17 cellular contexts compared by ENCODE assay signal in genomic region chr22:23118647-23119491, GRCh38. TPM values are rescaled to one million over a fixed set of nuclear protein-coding genes. Genes with fewer than 3 reads are reported as not detected.
DNase-seq lines count a peak whose midpoint lies in the region; ATAC-seq, FAIRE-seq and TF ChIP-seq lines count a peak whose summit lies in the region.
"Had no signal": no experiment of that assay in that cellular context is flagged by ENCODE, and none has a peak within 500 bp of the region (broad histone marks: within the 10 kb centered on the region; RNA-seq: fewer than 3 reads in every experiment).

No MANE protein-coding gene starts in this region.

- BruUV-seq in HepG2 (replicated peaks; lab: Mats Ljungman, UMichigan) = no TSS peak

- H3K27me3 ChIP-seq in BLaER1 = no peaks in the 10 kb centered on the region
- no peaks in the 10 kb centered on the region for H3K27me3 ChIP-seq in CD4-positive, alpha-beta memory T cell (ENCODE audit: insufficient read depth, low read length)
- no peaks in the 10 kb centered on the region for H3K27me3 ChIP-seq in HepG2 (ENCODE audit: control insufficient read depth in 1 of 2, insufficient read depth in 2 of 2, low read length in 2 of 2)

- H3K27me3 Mint-ChIP-seq in CD4-positive, alpha-beta memory T cell = no peaks in the 10 kb centered on the region

- H3K9me3 ChIP-seq in BLaER1 (no peaks in the 10 kb centered on the region), HepG2 (ENCODE audit: low read length) (no peaks in the 10 kb centered on the region)
- H3K9me3 ChIP-seq in CD4-positive, alpha-beta memory T cell (ENCODE audit: control insufficient read depth in 1 of 2, low read length in 2 of 2) = no peaks in the 10 kb centered on the region
- H3K9me3 ChIP-seq: left ventricle myocardium inferior had no signal

- FAIRE-seq in HepG2 (lab: Jason Lieb, UNC) = no peak
- FAIRE-seq: GM18507, HTR-8/SVneo, RCC 7860 had no signal

- peak overlapping the region; percentile 89 to 99 (median 98) for H3K27ac Mint-ChIP-seq in CD4-positive, alpha-beta memory T cell
- H3K27ac Mint-ChIP-seq in activated naive CD4-positive, alpha-beta T cell treated with anti-CD3 and anti-CD28 coated beads, Interleukin-2, amount 50 U/mL, for 72 hours = peak overlapping the region; percentile 91 to 96

- no peak overlapping the region for H2AFZ ChIP-seq in HepG2 (ENCODE audit: low read length)

- H3K4me1 ChIP-seq in BLaER1 (peaks cover 88% of the 10 kb centered on the region), HepG2 (ENCODE audit: insufficient read depth, low read length) (peaks cover 7% of the 10 kb centered on the region)
- peaks cover 16% of the 10 kb centered on the region for H3K4me1 ChIP-seq in CD4-positive, alpha-beta memory T cell (ENCODE audit: insufficient read depth, low read length)

- peak in 1 of 2 donors; percentile 17 for ATAC-seq in activated naive CD4-positive, alpha-beta T cell treated with anti-CD3 and anti-CD28 coated beads, Interleukin-2, amount 50 U/mL, for 72 hours
- ATAC-seq in HepG2 = no peak

- peaks cover 0 to 4% of the 10 kb centered on the region in 2 donors for H3K36me3 Mint-ChIP-seq in CD4-positive, alpha-beta memory T cell
- H3K36me3 Mint-ChIP-seq in activated naive CD4-positive, alpha-beta T cell treated with anti-CD3 and anti-CD28 coated beads, Interleukin-2, amount 50 U/mL, for 72 hours = peaks cover 6 to 8% of the 10 kb centered on the region in 2 donors

- POLR2A ChIA-PET in CD4-positive, alpha-beta memory T cell (lab: Charles Lee; ENCODE audit: partially characterized antibody) = interaction anchor here (1.2 to 3.7 kb wide), 4 partner anchors 19 to 49 kb away, joined by 4 to 16 read pairs (median 14); partner anchors contain the start of genes GNAZ, RAB36 and RSPH14
- POLR2A ChIA-PET in HepG2 (lab: Yijun Ruan, JAX) = no interaction called here

- peak in 1 of 5 donors; percentile 2 for DNase-seq in CD4-positive, alpha-beta memory T cell
- no peak for DNase-seq in activated naive CD4-positive, alpha-beta T cell treated with anti-CD3 and anti-CD28 coated beads, Interleukin-2, amount 50 U/mL, for 72 hours (ENCODE audit: low spot score in 2 of 2)
- DNase-seq in HepG2 (ENCODE audit: low spot score) (no peak), NCI-H748 (lab: John Stamatoyannopoulos, UW; ENCODE audit: unreplicated experiment) (no peak), NCI-H446 treated with DMSO at 0.1 percent for 48 hours (lab: John Stamatoyannopoulos, UW) (no peak), germinal center (ENCODE audit: low spot score) (no peak)
- DNase-seq: endodermal cell, left ventricle myocardium inferior, MV-4-11, NCI-H2029 treated with DMSO at 0.1 percent for 48 hours had no signal

- TF ChIP-seq EP300 in HepG2 (IDR thresholded peaks at IDR 0.05; ENCODE audit: low read depth in 2 of 2, low read length in 2 of 2) (no peak), HepG2 (CRISPR knock-in tag; IDR thresholded peaks at IDR 0.05; ENCODE audit: borderline replicate concordance) (no peak)

- H4K20me1 ChIP-seq in BLaER1 (peaks cover 7% of the 10 kb centered on the region; the same call in 1 of the 2 replicates), HepG2 (ENCODE audit: insufficient read depth, low read length) (no peaks in the 10 kb centered on the region)

- no peak for TF ChIP-seq RAD21 in HepG2 (CRISPR knock-in tag; IDR thresholded peaks at IDR 0.05)

- CTCF ChIA-PET in CD4-positive, alpha-beta memory T cell (lab: Charles Lee; ENCODE audit: partially characterized antibody) = interaction anchor here (0.8 to 6.1 kb wide), 11 partner anchors 9 to 366 kb away, joined by 3 to 42 read pairs (median 4); partner anchors contain the start of gene GNAZ
- CTCF ChIA-PET in HepG2 (lab: Yijun Ruan, JAX; ENCODE audit: low intra/inter-chr PET ratio, low total read pairs) = interaction anchor here (1.3 kb wide), 1 partner anchor 160 kb away, joined by 4 read pairs; no protein-coding TSS in a partner anchor

- in situ Hi-C loops in HepG2 (cut with HindIII; ENCODE audit: extremely low pct_ligation_motif_present, low pct_unique_long_range_greater_than_20kb) = no loop called here

- H3K27ac ChIP-seq in BLaER1 (peak overlapping the region; percentile 84), HepG2 (ENCODE audit: extremely low read length, insufficient read depth, low read length) (no peak overlapping the region)
- H3K27ac ChIP-seq in CD4-positive, alpha-beta memory T cell (ENCODE audit: low read depth, low read length) = peak overlapping the region; percentile 51
- H3K27ac ChIP-seq: left ventricle myocardium inferior had no signal

- H3K4me3 ChIP-seq in BLaER1 (peak overlapping the region; percentile 5; the same call in 1 of the 2 replicates), HepG2 (replicated peaks in 1 of 3; ENCODE audit: insufficient read depth in 1 of 3, low read depth in 2 of 3, low read length in 3 of 3) (no peak overlapping the region)
- H3K4me3 ChIP-seq in CD4-positive, alpha-beta memory T cell (ENCODE audit: low read length in 2 of 2) = no peak overlapping the region
- H3K4me3 ChIP-seq: left ventricle myocardium inferior had no signal

- peak overlapping the region; percentile 58 to 86 (median 67) for H3K4me3 Mint-ChIP-seq in CD4-positive, alpha-beta memory T cell
- H3K4me3 Mint-ChIP-seq: endodermal cell had no signal

- no peaks in the 10 kb centered on the region for H3K79me2 ChIP-seq in HepG2 (ENCODE audit: insufficient read depth, low read length)

- peaks cover 0 to 3% (median 0%) of the 10 kb centered on the region in 8 donors for H3K9me3 Mint-ChIP-seq in CD4-positive, alpha-beta memory T cell
- peaks cover 6% of the 10 kb centered on the region in 2 donors for H3K9me3 Mint-ChIP-seq in activated naive CD4-positive, alpha-beta T cell treated with anti-CD3 and anti-CD28 coated beads, Interleukin-2, amount 50 U/mL, for 72 hours
- H3K9me3 Mint-ChIP-seq: endodermal cell had no signal

- WGBS in HepG2 (ENCODE audit: low lambda C conversion rate) = 94% methylated on average over 3 of the region's 7 CpGs

- H3K36me3 ChIP-seq in BLaER1 (peaks cover 21% of the 10 kb centered on the region; the same call in 1 of the 2 replicates), HepG2 (replicated peaks in 1 of 2; ENCODE audit: control insufficient read depth in 1 of 2, insufficient read depth in 2 of 2, low read length in 2 of 2) (peaks cover 2 to 7% of the 10 kb centered on the region in 2 experiments; a peak in 3 of 5 replicates)
- no peaks in the 10 kb centered on the region for H3K36me3 ChIP-seq in CD4-positive, alpha-beta memory T cell (ENCODE audit: insufficient read depth, low read length)
- H3K36me3 ChIP-seq: left ventricle myocardium inferior had no signal

- TF ChIP-seq POLR2A in HepG2 (IDR thresholded peaks at IDR 0.05; ENCODE audit: insufficient read depth in 1 of 2, low read depth in 2 of 2, low read length in 2 of 2) = no peak

- H3K9ac ChIP-seq in BLaER1 (peak overlapping the region; percentile 48), HepG2 (ENCODE audit: insufficient read depth, low read depth, low read length) (no peak overlapping the region)

- no peak for TF ChIP-seq CTCF in HepG2 (CRISPR knock-in tag; IDR thresholded peaks at IDR 0.05)

- H3K4me2 ChIP-seq in BLaER1 (peak overlapping the region; percentile 94), HepG2 (ENCODE audit: low read depth, low read length) (no peak overlapping the region)

- intact Hi-C loops in CD4-positive, alpha-beta memory T cell (cut with micrococcal nuclease) = no loop called here
- intact Hi-C loops in HepG2 (cut with micrococcal nuclease; ENCODE audit: unreplicated experiment) = no loop called here

- peaks cover 8 to 24% (median 16%) of the 10 kb centered on the region in 4 donors for H3K4me1 Mint-ChIP-seq in CD4-positive, alpha-beta memory T cell
- H3K4me1 Mint-ChIP-seq: endodermal cell had no signal

RNA-seq across cellular contexts. Expression of gene RSPH14, which starts 22.9 kb away (rescaled TPM):
- not detected for total RNA-seq in CD4-positive, alpha-beta memory T cell
- not detected for polyA plus RNA-seq in CD4-positive, alpha-beta memory T cell
- total RNA-seq in activated naive CD4-positive, alpha-beta T cell treated with anti-CD3 and anti-CD28 coated beads, Interleukin-2, amount 50 U/mL, for 72 hours = under 1 TPM; 0.18 to 0.33 TPM
- total RNA-seq in HepG2 (2016; rRNA removed; fragmentation: Illumina TruSeq; extraction: Trizol) = 1.1 and 1.3 TPM in 2 replicates
- total RNA-seq in HepG2 (2016; cell fraction: cytosol; rRNA removed; fragmentation: Illumina TruSeq; extraction: Trizol; ENCODE audit: low read depth) = 0.35 and 0.71 TPM in 2 replicates
- 0.67 and 1.0 TPM in 2 replicates for total RNA-seq in HepG2 (2016; cell fraction: insoluble cytoplasmic fraction; rRNA removed; fragmentation: Illumina TruSeq; extraction: Trizol)
- 0.40 and 1.1 TPM in 2 replicates for total RNA-seq in HepG2 (2016; cell fraction: membrane; rRNA removed; fragmentation: Illumina TruSeq; extraction: Trizol)
- 0.94 TPM in 1 of 2 replicates, not detected in the other for total RNA-seq in HepG2 (2016; cell fraction: nucleus; rRNA removed; fragmentation: Illumina TruSeq; extraction: Trizol)
- polyA plus RNA-seq in HepG2 (2011; rRNA removed) = 0.86 and 1.2 TPM in 2 replicates
- 0.55 and 0.93 TPM in 2 replicates for polyA plus RNA-seq in HepG2 (2011; cell fraction: cytosol; rRNA removed)
- 0.48 and 0.50 TPM in 2 replicates for polyA plus RNA-seq in HepG2 (2011; cell fraction: nucleus; rRNA removed)
- 0.58 and 2.0 TPM in 2 replicates for polyA plus RNA-seq in HepG2 (2012)
- 0.60 and 0.71 TPM in 2 replicates for polyA plus RNA-seq in HepG2 (2016; cell fraction: cytosol; fragmentation: Illumina TruSeq; extraction: Trizol; ENCODE audit: low read depth)
- 0.40 and 1.1 TPM in 2 replicates for polyA plus RNA-seq in HepG2 (2016; cell fraction: insoluble cytoplasmic fraction; fragmentation: Illumina TruSeq; extraction: Trizol; ENCODE audit: low read depth)
- 0.47 and 2.4 TPM in 2 replicates for polyA plus RNA-seq in HepG2 (2016; cell fraction: membrane; fragmentation: Illumina TruSeq; extraction: Trizol; ENCODE audit: low read depth)
- 1.6 and 2.0 TPM in 2 replicates for polyA plus RNA-seq in HepG2 (2016; cell fraction: nucleus; fragmentation: Illumina TruSeq; extraction: Trizol; ENCODE audit: insufficient read depth, low read depth)
- 1.4 TPM in 1 of 2 replicates, not detected in the other for polyA minus RNA-seq in HepG2 (2011; rRNA and poly(A)+ RNA removed; ENCODE audit: low replicate concordance)
- polyA minus RNA-seq in HepG2 (2011; cell fraction: cytosol; rRNA and poly(A)+ RNA removed) = not detected in 2 replicates
- polyA minus RNA-seq in HepG2 (2011; cell fraction: nucleus; rRNA and poly(A)+ RNA removed) = 1.0 and 1.4 TPM in 2 replicates
- total RNA-seq: cardiac septum; left ventricle myocardium inferior; myocyte; T-helper 1 cell treated with Interleukin-12 subunit alpha and Interleukin-12 subunit beta and Interleukin-4 antibody, amounts not matched to agents 30 ng/mL and 1 ng/mL, for 36 hours had no signal

RNA-seq across cellular contexts. Expression of gene RAB36, which starts 26.4 kb away (rescaled TPM):
- total RNA-seq in CD4-positive, alpha-beta memory T cell = under 1 TPM; 0.33 to 0.64 TPM
- polyA plus RNA-seq in CD4-positive, alpha-beta memory T cell = 1 to 10 TPM in 1 of 2 donors, under 1 TPM in 1; 0.61 to 1.1 TPM
- total RNA-seq in activated naive CD4-positive, alpha-beta T cell treated with anti-CD3 and anti-CD28 coated beads, Interleukin-2, amount 50 U/mL, for 72 hours = under 1 TPM in 1 of 2 donors, not detected in 1; 0.25 TPM
- total RNA-seq in HepG2 (2016; rRNA removed; fragmentation: Illumina TruSeq; extraction: Trizol) = 0.20 and 0.24 TPM in 2 replicates
- 0.10 TPM in 1 of 2 replicates, not detected in the other for total RNA-seq in HepG2 (2016; cell fraction: cytosol; rRNA removed; fragmentation: Illumina TruSeq; extraction: Trizol; ENCODE audit: low read depth)
- 0.24 and 0.37 TPM in 2 replicates for total RNA-seq in HepG2 (2016; cell fraction: insoluble cytoplasmic fraction; rRNA removed; fragmentation: Illumina TruSeq; extraction: Trizol)
- 0.12 and 0.17 TPM in 2 replicates for total RNA-seq in HepG2 (2016; cell fraction: membrane; rRNA removed; fragmentation: Illumina TruSeq; extraction: Trizol)
- total RNA-seq in HepG2 (2016; cell fraction: nucleus; rRNA removed; fragmentation: Illumina TruSeq; extraction: Trizol) = 0.19 TPM in 2 replicates
- 0.86 and 1.0 TPM in 2 replicates for polyA plus RNA-seq in HepG2 (2011; rRNA removed)
- 0.74 and 0.89 TPM in 2 replicates for polyA plus RNA-seq in HepG2 (2011; cell fraction: cytosol; rRNA removed)
- 0.59 and 0.71 TPM in 2 replicates for polyA plus RNA-seq in HepG2 (2011; cell fraction: nucleus; rRNA removed)
- 0.49 and 0.95 TPM in 2 replicates for polyA plus RNA-seq in HepG2 (2012)
- polyA plus RNA-seq in HepG2 (2016; cell fraction: cytosol; fragmentation: Illumina TruSeq; extraction: Trizol; ENCODE audit: low read depth) = 0.03 and 0.05 TPM in 2 replicates
- polyA plus RNA-seq in HepG2 (2016; cell fraction: insoluble cytoplasmic fraction; fragmentation: Illumina TruSeq; extraction: Trizol; ENCODE audit: low read depth) = 0.22 and 0.23 TPM in 2 replicates
- 0.14 and 0.15 TPM in 2 replicates for polyA plus RNA-seq in HepG2 (2016; cell fraction: membrane; fragmentation: Illumina TruSeq; extraction: Trizol; ENCODE audit: low read depth)
- 0.19 and 0.33 TPM in 2 replicates for polyA plus RNA-seq in HepG2 (2016; cell fraction: nucleus; fragmentation: Illumina TruSeq; extraction: Trizol; ENCODE audit: insufficient read depth, low read depth)
- polyA minus RNA-seq in HepG2 (2011; rRNA and poly(A)+ RNA removed; ENCODE audit: low replicate concordance) = 0.02 and 2.6 TPM in 2 replicates
- polyA minus RNA-seq in HepG2 (2011; cell fraction: cytosol; rRNA and poly(A)+ RNA removed) = 0.44 and 0.49 TPM in 2 replicates
- polyA minus RNA-seq in HepG2 (2011; cell fraction: nucleus; rRNA and poly(A)+ RNA removed) = 0.37 and 0.64 TPM in 2 replicates
- total RNA-seq: T-helper 1 cell treated with Interleukin-12 subunit alpha and Interleukin-12 subunit beta and Interleukin-4 antibody, amounts not matched to agents 30 ng/mL and 1 ng/mL, for 36 hours had no signal

RNA-seq across cellular contexts. Expression of gene GNAZ, which starts 48.5 kb away (rescaled TPM):
- under 1 TPM; 0.36 to 0.76 TPM for total RNA-seq in CD4-positive, alpha-beta memory T cell
- under 1 TPM in 1 of 2 donors, not detected in 1; 0.05 TPM for polyA plus RNA-seq in CD4-positive, alpha-beta memory T cell
- under 1 TPM; 0.39 to 0.61 TPM for total RNA-seq in activated naive CD4-positive, alpha-beta T cell treated with anti-CD3 and anti-CD28 coated beads, Interleukin-2, amount 50 U/mL, for 72 hours
- total RNA-seq in HepG2 (2016; rRNA removed; fragmentation: Illumina TruSeq; extraction: Trizol) = 22.3 and 22.8 TPM in 2 replicates
- total RNA-seq in HepG2 (2016; cell fraction: cytosol; rRNA removed; fragmentation: Illumina TruSeq; extraction: Trizol; ENCODE audit: low read depth) = 16.3 and 16.9 TPM in 2 replicates
- total RNA-seq in HepG2 (2016; cell fraction: insoluble cytoplasmic fraction; rRNA removed; fragmentation: Illumina TruSeq; extraction: Trizol) = 19.4 and 21.2 TPM in 2 replicates
- 39.6 and 41.4 TPM in 2 replicates for total RNA-seq in HepG2 (2016; cell fraction: membrane; rRNA removed; fragmentation: Illumina TruSeq; extraction: Trizol)
- total RNA-seq in HepG2 (2016; cell fraction: nucleus; rRNA removed; fragmentation: Illumina TruSeq; extraction: Trizol) = 11.5 and 12.9 TPM in 2 replicates
- 11.4 and 16.2 TPM in 2 replicates for polyA plus RNA-seq in HepG2 (2011; rRNA removed)
- 16.1 and 16.8 TPM in 2 replicates for polyA plus RNA-seq in HepG2 (2011; cell fraction: cytosol; rRNA removed)
- polyA plus RNA-seq in HepG2 (2011; cell fraction: nucleus; rRNA removed) = 10.1 and 15.9 TPM in 2 replicates
- polyA plus RNA-seq in HepG2 (2012) = 10.4 and 16.9 TPM in 2 replicates
- polyA plus RNA-seq in HepG2 (2016; cell fraction: cytosol; fragmentation: Illumina TruSeq; extraction: Trizol; ENCODE audit: low read depth) = 10.5 and 11.3 TPM in 2 replicates
- 20.3 and 22.4 TPM in 2 replicates for polyA plus RNA-seq in HepG2 (2016; cell fraction: insoluble cytoplasmic fraction; fragmentation: Illumina TruSeq; extraction: Trizol; ENCODE audit: low read depth)
- polyA plus RNA-seq in HepG2 (2016; cell fraction: membrane; fragmentation: Illumina TruSeq; extraction: Trizol; ENCODE audit: low read depth) = 27.3 and 30.4 TPM in 2 replicates
- 19.7 and 20.5 TPM in 2 replicates for polyA plus RNA-seq in HepG2 (2016; cell fraction: nucleus; fragmentation: Illumina TruSeq; extraction: Trizol; ENCODE audit: insufficient read depth, low read depth)
- polyA minus RNA-seq in HepG2 (2011; rRNA and poly(A)+ RNA removed; ENCODE audit: low replicate concordance) = 9.8 and 19.7 TPM in 2 replicates
- polyA minus RNA-seq in HepG2 (2011; cell fraction: cytosol; rRNA and poly(A)+ RNA removed) = 10.9 and 12.2 TPM in 2 replicates
- polyA minus RNA-seq in HepG2 (2011; cell fraction: nucleus; rRNA and poly(A)+ RNA removed) = 5.7 and 8.5 TPM in 2 replicates

Comparison
In these comparisons a context has a peak if more than half of its experiments do, and no peak if none do; other contexts are left out.
1. RNA of gene GNAZ, which starts 48.5 kb away (total RNA-seq): 11.5 to 41.4 TPM in HepG2; 0.36 to 0.76 TPM in CD4-positive, alpha-beta memory T cell and 0.39 to 0.61 TPM in activated naive CD4-positive, alpha-beta T cell treated with anti-CD3 and anti-CD28 coated beads, Interleukin-2, amount 50 U/mL, for 72 hours; every median in the first group is over 4 times any median in the second.